Comparison of ENCODE assay signal across 17 cellular contexts in the genomic region with DNA sequence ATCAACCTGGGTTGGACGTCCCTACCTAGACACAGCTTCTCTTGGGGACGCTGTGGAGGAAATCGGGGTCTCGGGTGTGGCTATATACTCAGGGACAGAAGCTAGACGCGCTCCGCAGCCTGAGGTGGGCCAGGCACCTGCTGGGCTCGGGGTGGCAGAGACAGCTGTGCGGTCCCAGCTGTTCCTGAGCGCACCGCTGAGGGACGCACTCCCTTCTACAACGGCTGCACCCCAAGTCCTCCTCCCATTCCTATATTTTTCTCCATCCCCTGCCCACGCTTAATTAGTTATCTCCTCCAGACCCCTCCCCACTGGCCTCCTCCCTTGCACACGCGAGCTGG. TPM values are rescaled to one million over a fixed set of nuclear protein-coding genes. Genes with fewer than 3 reads are reported as not detected.
DNase-seq lines count a peak whose midpoint lies in the region; ATAC-seq, FAIRE-seq and TF ChIP-seq lines count a peak whose summit lies in the region.
"Had no signal": no experiment of that assay in that cellular context is flagged by ENCODE, and none has a peak within 500 bp of the region (broad histone marks: within the 10 kb centered on the region; RNA-seq: fewer than 3 reads in every experiment).

No MANE protein-coding gene starts in this region.

- no peak overlapping the region for H2BK12ac ChIP-seq in H1 (ENCODE audit: low read depth, low read length)

- H3K23ac ChIP-seq in H1 (ENCODE audit: insufficient read length): no peak overlapping the region

- no peak overlapping the region for H4K91ac ChIP-seq in H1 (replicated peaks; ENCODE audit: insufficient read length, low read length)

- H3K4me2 ChIP-seq in H1 (ENCODE audit: insufficient read depth in 1 of 2, low read depth in 2 of 2, low read length in 2 of 2) (peak overlapping the region; percentile 83 to 94), GM23248 (ENCODE audit: unreplicated experiment) (no peak overlapping the region)

- no peak overlapping the region for H3K4ac ChIP-seq in H1 (replicated peaks; ENCODE audit: insufficient read length, low read depth, low read length)

- H2BK15ac ChIP-seq in H1 (ENCODE audit: low read length): no peak overlapping the region

- H3K36me3 ChIP-seq in cardiac muscle cell (no peaks in the 10 kb centered on the region), right atrium auricular region (no peaks in the 10 kb centered on the region), H1 (ENCODE audit: control insufficient read depth in 2 of 4, insufficient read depth in 4 of 4, low read length in 3 of 4) (no peaks in the 10 kb centered on the region), mesodermal cell (ENCODE audit: control insufficient read depth, insufficient read depth, low read length) (no peaks in the 10 kb centered on the region), upper lobe of right lung (no peaks in the 10 kb centered on the region), GM23248 (ENCODE audit: low read depth) (no peaks in the 10 kb centered on the region)
- H3K36me3 ChIP-seq: gastroesophageal sphincter, vagina had no signal

- CTCF ChIA-PET in H1 (lab: Charles Lee; ENCODE audit: partially characterized antibody): interaction anchor here (0.8 to 4.8 kb wide), 8 partner anchors 8 to 254 kb away, joined by 3 to 22 read pairs (median 4); no protein-coding TSS in a partner anchor

- WGBS in H1 (ENCODE audit: extremely low coverage in 1 of 2, insufficient coverage in 1 of 2, insufficient read length in 1 of 2, insufficient replicate concordance in 2 of 2, low coverage in 1 of 2, low lambda C conversion rate in 2 of 2, missing lambda C conversion rate in 1 of 2), 2 experiments: 8% methylated on average over 14 of the region's 16 CpGs; no CpG with 5 or more reads in 1 of the 2 experiments
- 12 to 17% methylated on average over 10 to 12 of the region's 16 CpGs for WGBS in mesodermal cell (ENCODE audit: insufficient coverage in 2 of 2), 2 experiments
- 5 to 16% methylated on average over 13 to 16 of the region's 16 CpGs for WGBS in GM23248 (ENCODE audit: low coverage in 1 of 2, low lambda C conversion rate in 2 of 2, missing lambda C conversion rate in 2 of 2), 2 experiments

- POLR2A ChIA-PET in H1 (lab: Charles Lee; ENCODE audit: partially characterized antibody): no interaction called here

- H3K4me1 ChIP-seq in cardiac muscle cell (ENCODE audit: low read depth): no peaks in the 10 kb centered on the region
- H3K4me1 ChIP-seq in right atrium auricular region: no peaks in the 10 kb centered on the region
- peaks cover 0 to 2% (median 0%) of the 10 kb centered on the region in 4 experiments; a peak in 2 of 7 replicates for H3K4me1 ChIP-seq in H1 (replicated peaks in 1 of 4; ENCODE audit: control insufficient read depth in 3 of 4, insufficient read depth in 4 of 4, low read length in 3 of 4)
- no peaks in the 10 kb centered on the region for H3K4me1 ChIP-seq in mesodermal cell (ENCODE audit: control insufficient read depth, insufficient read depth, low read length, poor library complexity, severe bottlenecking)
- H3K4me1 ChIP-seq in upper lobe of right lung: no peaks in the 10 kb centered on the region
- no peaks in the 10 kb centered on the region for H3K4me1 ChIP-seq in GM23248 (ENCODE audit: insufficient read depth)
- H3K4me1 ChIP-seq: gastroesophageal sphincter, psoas muscle, vagina had no signal

- peak overlapping the region; percentile 30; the same call in 1 of the 2 replicates for H2AFZ ChIP-seq in H1 (ENCODE audit: low read length)
- no peak overlapping the region for H2AFZ ChIP-seq in GM23248

- H3K27me3 ChIP-seq in cardiac muscle cell (peaks cover 80% of the 10 kb centered on the region), right atrium auricular region (peaks cover 0 to 12% of the 10 kb centered on the region in 2 donors), H1 (replicated peaks in 1 of 4; ENCODE audit: control insufficient read depth in 3 of 4, extremely low read depth in 1 of 4, insufficient read depth in 3 of 4, low read length in 3 of 4) (peaks cover 12 to 25% (median 18%) of the 10 kb centered on the region in 4 experiments), upper lobe of right lung (peaks cover 15% of the 10 kb centered on the region), GM23248 (replicated peaks; ENCODE audit: insufficient read depth) (peaks cover 50% of the 10 kb centered on the region)

- no peak overlapping the region for H4K5ac ChIP-seq in H1 (ENCODE audit: insufficient read length, low read depth, low read length)

- intact Hi-C loops in upper lobe of right lung (cut with DNase I): no loop called here

- no peak overlapping the region for H3K56ac ChIP-seq in H1 (replicated peaks; ENCODE audit: insufficient read length, low read depth, low read length)

- H2BK5ac ChIP-seq in H1 (ENCODE audit: low read depth, low read length): no peak overlapping the region

- H2AK5ac ChIP-seq in H1 (ENCODE audit: low read depth, low read length): no peak overlapping the region

- H3K79me2 ChIP-seq in H1 (ENCODE audit: control insufficient read depth in 1 of 2, insufficient read depth in 2 of 2, low read length in 2 of 2) (no peaks in the 10 kb centered on the region), GM23248 (ENCODE audit: insufficient read depth) (no peaks in the 10 kb centered on the region)

- H2BK120ac ChIP-seq in H1 (replicated peaks; ENCODE audit: low read depth, low read length): no peak overlapping the region

- FAIRE-seq in H1 (lab: Jason Lieb, UNC): no peak
- FAIRE-seq: endothelial cell of umbilical vein had no signal

- TF ChIP-seq EP300 in H1 (IDR thresholded peaks at IDR 0.05; ENCODE audit: borderline replicate concordance in 1 of 2, low read depth in 2 of 2, low read length in 2 of 2): no peak

- in situ Hi-C loops in GM23248 (cut with MboI): no loop called here

- H3K9ac ChIP-seq in H1 (replicated peaks in 1 of 4; ENCODE audit: extremely low read depth in 1 of 4, low read depth in 3 of 4, low read length in 3 of 4) (no peak overlapping the region), GM23248 (no peak overlapping the region)

- no peak overlapping the region for H2BK20ac ChIP-seq in H1 (ENCODE audit: low read length)

- TF ChIP-seq POLR2A in H1 (IDR thresholded peaks at IDR 0.05; ENCODE audit: control extremely low read depth in 1 of 2, low read depth in 2 of 2, low read length in 2 of 2): no peak

- TF ChIP-seq RAD21 in H1 (IDR thresholded peaks at IDR 0.05 in 1 of 2, conservative IDR thresholded peaks at IDR 0.05 in 1 of 2; ENCODE audit: low read depth in 2 of 2, low read length in 2 of 2): 0 out of 4 replicates have a peak, but pooled peaks of 1 of the 2 experiments have one; percentile 13

- H3K9me2 ChIP-seq in GM23248 (ENCODE audit: insufficient read depth): no peaks in the 10 kb centered on the region

- no peak overlapping the region for H4K8ac ChIP-seq in H1 (ENCODE audit: extremely low read depth, insufficient read depth, low read length)

- no peaks in the 10 kb centered on the region for H3K79me1 ChIP-seq in H1 (ENCODE audit: low read depth, low read length)

- H4K20me1 ChIP-seq in H1 (replicated peaks in 1 of 2; ENCODE audit: control insufficient read depth in 1 of 2, insufficient read depth in 2 of 2, low read length in 2 of 2) (no peaks in the 10 kb centered on the region), GM23248 (ENCODE audit: insufficient read depth) (no peaks in the 10 kb centered on the region)

- H3K14ac ChIP-seq in H1 (ENCODE audit: insufficient read length): no peak overlapping the region

- H3K9me3 ChIP-seq in cardiac muscle cell (ENCODE audit: low read depth): no peaks in the 10 kb centered on the region
- H3K9me3 ChIP-seq in right atrium auricular region: no peaks in the 10 kb centered on the region
- H3K9me3 ChIP-seq in H1 (ENCODE audit: insufficient read depth in 2 of 2, low read depth in 1 of 2, low read length in 1 of 2): no peaks in the 10 kb centered on the region
- H3K9me3 ChIP-seq in mesodermal cell (ENCODE audit: control insufficient read depth, low read length): no peaks in the 10 kb centered on the region
- H3K9me3 ChIP-seq in upper lobe of right lung: no peaks in the 10 kb centered on the region
- H3K9me3 ChIP-seq in GM23248 (ENCODE audit: low read depth): no peaks in the 10 kb centered on the region
- H3K9me3 ChIP-seq: gastroesophageal sphincter, psoas muscle, vagina had no signal

- H3F3A ChIP-seq in GM23248 (ENCODE audit: insufficient read depth): no peaks in the 10 kb centered on the region

- H3K27ac ChIP-seq in cardiac muscle cell: no peak overlapping the region
- H3K27ac ChIP-seq in right atrium auricular region: no peak overlapping the region
- H3K27ac ChIP-seq in H1 (ENCODE audit: low read depth, low read length): no peak overlapping the region
- H3K27ac ChIP-seq in mesodermal cell (ENCODE audit: low read depth, low read length, severe bottlenecking): no peak overlapping the region
- no peak overlapping the region for H3K27ac ChIP-seq in upper lobe of right lung
- H3K27ac ChIP-seq in GM23248: no peak overlapping the region
- H3K27ac ChIP-seq: gastroesophageal sphincter, psoas muscle, vagina had no signal

- H3K23me2 ChIP-seq in H1 (ENCODE audit: low read depth, low read length): peaks cover 9% of the 10 kb centered on the region

- H3K4me3 ChIP-seq in cardiac muscle cell: peak overlapping the region; percentile 31
- no peak overlapping the region for H3K4me3 ChIP-seq in right atrium auricular region
- peak overlapping the region; percentile 35 to 72 (median 63) for H3K4me3 ChIP-seq in H1 (ENCODE audit: extremely low read depth in 1 of 4, insufficient read depth in 2 of 4, low read depth in 3 of 4, low read length in 4 of 4)
- peak overlapping the region; percentile 16 for H3K4me3 ChIP-seq in mesodermal cell (ENCODE audit: extremely low read depth, insufficient read depth, low read length, poor library complexity, severe bottlenecking)
- no peak overlapping the region for H3K4me3 ChIP-seq in upper lobe of right lung
- no peak overlapping the region for H3K4me3 ChIP-seq in foreskin fibroblast (ENCODE audit: low read depth in 1 of 2, low read length in 2 of 2)
- H3K4me3 ChIP-seq in GM23248: no peak overlapping the region
- H3K4me3 ChIP-seq: gastroesophageal sphincter, psoas muscle, vagina had no signal

- DNase-seq in cardiac muscle cell (ENCODE audit: low read depth in 1 of 2, low spot score in 1 of 2) (no peak), right atrium auricular region (ENCODE audit: low spot score) (no peak), H1 (ENCODE audit: low read depth in 1 of 2, low spot score in 2 of 2) (peak in 1 of 2 experiments; percentile 60), upper lobe of right lung (no peak), foreskin fibroblast (no peak), GM23248 (no peak)
- DNase-seq: kidney glomerular epithelial cell; NCI-H2171 treated with DMSO at 0.1 percent for 48 hours; psoas muscle; Right ventricle myocardium superior; stimulated activated naive CD8-positive, alpha-beta T cell treated with anti-CD3 and anti-CD28 coated beads, Interleukin-15, amount 100 ng/mL, for 72 hours; T-helper 17 cell had no signal

- H3K18ac ChIP-seq in H1 (ENCODE audit: extremely low read depth, low read length): no peak overlapping the region

- ATAC-seq in upper lobe of right lung (peak; percentile 6), GM21447 (IDR thresholded peaks at IDR 0.05; ENCODE audit: unreplicated experiment) (no peak)
- ATAC-seq: gastroesophageal sphincter; psoas muscle; stimulated activated naive CD8-positive, alpha-beta T cell treated with anti-CD3 and anti-CD28 coated beads, Interleukin-15, amount 100 ng/mL, for 72 hours; T-helper 17 cell had no signal

- TF ChIP-seq CTCF in cardiac muscle cell (IDR thresholded peaks at IDR 0.05; ENCODE audit: low read depth, low read length) (no peak), right atrium auricular region (IDR thresholded peaks at IDR 0.05) (no peak), H1 (IDR thresholded peaks at IDR 0.05; ENCODE audit: control extremely low read depth in 1 of 3, insufficient read depth in 1 of 3, low read depth in 1 of 3, low read length in 3 of 3) (peak; percentile 14 to 65 (median 41); a peak in 3 of 4 replicates), upper lobe of right lung (IDR thresholded peaks at IDR 0.05) (no peak), foreskin fibroblast (IDR thresholded peaks at IDR 0.05; ENCODE audit: low read depth, low read length) (no peak)

RNA-seq across cellular contexts. Expression of gene MTNR1B, which starts 0.2 kb away (rescaled TPM):
- total RNA-seq in cardiac muscle cell (not detected in 2 replicates), right atrium auricular region (not detected), upper lobe of right lung (not detected)
- polyA plus RNA-seq in cardiac muscle cell (not detected in 2 replicates), H1 (2011; rRNA removed) (0.08 and 0.22 TPM in 2 replicates), GM23248 (2016; fragmentation: Nextera tagmentation; extraction: Ambion mirVana) (not detected in 2 replicates)
- not detected in 2 replicates for total RNA-seq in H1 (2021; fragmentation: NEBNext Ultra II Directional; extraction: Animal tissue kit (Norgen Biotek cat#: 25700))
- not detected for polyA plus RNA-seq in H1 (2011; cell fraction: cytosol; rRNA removed)
- polyA plus RNA-seq in H1 (2011; cell fraction: nucleus; rRNA removed): 0.19 TPM
- polyA plus RNA-seq in H1 (2012, experiment 1 of 2): 0.15 TPM in 1 of 4 replicates, not detected in the others
- not detected for polyA plus RNA-seq in H1 (2012, experiment 2 of 2)
- polyA plus RNA-seq in H1 (2013, experiment 1 of 2): not detected
- not detected for polyA plus RNA-seq in H1 (2013, experiment 2 of 2)
- 0.15 and 0.44 TPM in 2 replicates for polyA minus RNA-seq in H1 (2011; rRNA and poly(A)+ RNA removed)
- polyA minus RNA-seq in H1 (2011; cell fraction: cytosol; rRNA and poly(A)+ RNA removed): not detected
- not detected for polyA minus RNA-seq in H1 (2011; cell fraction: nucleus; rRNA and poly(A)+ RNA removed)
- not detected for polyA plus RNA-seq in mesodermal cell (2013, experiment 1 of 2)
- not detected for polyA plus RNA-seq in mesodermal cell (2013, experiment 2 of 2)
- not detected in 2 replicates for total RNA-seq in GM23248 (2014; rRNA removed; shearing (Covaris generic))
- total RNA-seq: endothelial cell of umbilical vein, gastroesophageal sphincter, psoas muscle, Right ventricle myocardium superior, T-helper 17 cell, vagina had no signal
- polyA plus RNA-seq: endothelial cell of umbilical vein, psoas muscle had no signal

Comparison
In these comparisons a context has a peak if more than half of its experiments do, and no peak if none do; other contexts are left out.
1. H3K4me3 ChIP-seq: peak in cardiac muscle cell (single experiment), H1 (4 of 4) and mesodermal cell (single experiment); none in right atrium auricular region (0 of 2), upper lobe of right lung (single experiment), foreskin fibroblast (0 of 2) and GM23248 (single experiment).
2. CTCF ChIP-seq: peak in H1 (3 of 3); none in cardiac muscle cell (single experiment), right atrium auricular region (0 of 2), upper lobe of right lung (single experiment) and foreskin fibroblast (single experiment).